24 cellular contexts compared by ENCODE assay signal in the genomic region with DNA sequence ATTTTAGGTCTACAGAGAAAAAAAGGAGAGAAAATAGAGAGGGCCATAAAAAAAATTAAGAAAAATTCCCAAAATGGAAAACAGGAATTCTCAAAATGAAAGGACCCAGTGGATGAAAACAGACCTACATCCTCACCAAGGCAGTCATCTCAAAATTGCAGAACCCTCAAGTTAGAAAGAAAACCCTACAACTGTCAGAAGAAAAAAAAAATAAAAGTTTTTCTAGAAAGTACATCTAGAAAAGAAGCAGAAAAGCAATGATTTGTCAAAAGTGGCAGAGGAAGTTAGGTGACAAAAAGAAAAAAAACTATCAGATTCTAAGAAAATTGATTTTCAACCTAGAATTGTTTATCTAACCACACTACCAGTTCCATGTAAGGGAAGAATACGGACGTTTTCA.
DNase-seq lines count a peak whose midpoint lies in the region; ATAC-seq, FAIRE-seq and TF ChIP-seq lines count a peak whose summit lies in the region.
"Had no signal": no experiment of that assay in that cellular context is flagged by ENCODE, and none has a peak within 500 bp of the region (broad histone marks: within the 10 kb centered on the region; RNA-seq: fewer than 3 reads in every experiment).

No MANE protein-coding gene starts in this region.

- 2% methylated on average over 2 of the region's 2 CpGs for WGBS in K562 (ENCODE audit: insufficient coverage, low coverage, missing lambda C conversion rate)

- no peak overlapping the region for H3K4me3 ChIP-seq in K562
- H3K4me3 ChIP-seq in effector memory CD4-positive, alpha-beta T cell (ENCODE audit: insufficient read depth, low read depth, low read length, poor library complexity, severe bottlenecking) = no peak overlapping the region
- H3K4me3 ChIP-seq: A549; BLaER1 treated with 17β-estradiol and CSF1 and Interleukin-3, amounts not matched to agents 10 nM and 100 nM; HAP-1 had no signal

- peaks cover 2 to 3% of the 10 kb centered on the region in 2 donors for H3K36me3 Mint-ChIP-seq in activated T-cell treated with anti-CD3 and anti-CD28 coated beads, Interleukin-2, amount 50 U/mL, for 72 hours (ENCODE audit: insufficient read depth in 2 of 2)
- no peaks in the 10 kb centered on the region for H3K36me3 Mint-ChIP-seq in stimulated activated effector memory CD8-positive, alpha-beta T cell treated with anti-CD3 and anti-CD28 coated beads, Interleukin-12 subunit alpha, Interleukin-12 subunit beta, amount 100 ng/mL, for 72 hours

- TF ChIP-seq EP300 in K562 (IDR thresholded peaks at IDR 0.05; ENCODE audit: low read length) = no peak

- no peak overlapping the region for H3K4me3 Mint-ChIP-seq in activated T-cell treated with anti-CD3 and anti-CD28 coated beads, Interleukin-2, amount 50 U/mL, for 72 hours
- H3K4me3 Mint-ChIP-seq in stimulated activated effector memory CD8-positive, alpha-beta T cell treated with anti-CD3 and anti-CD28 coated beads, Interleukin-12 subunit alpha, Interleukin-12 subunit beta, amount 100 ng/mL, for 72 hours = no peak overlapping the region
- H3K4me3 Mint-ChIP-seq: CD14-positive monocyte; CD4-positive, alpha-beta T cell; CD8-positive, alpha-beta memory T cell; HFFc6 had no signal

- no peak for DNase-seq in activated T-cell treated with anti-CD3 and anti-CD28 coated beads, Interleukin-2, amount 50 U/mL, for 72 hours
- DNase-seq in activated T-cell treated with anti-CD3 and anti-CD28 coated beads for 4 hours = no peak
- DNase-seq in K562 (ENCODE audit: extremely low read depth in 1 of 4, low spot score in 3 of 4) = no peak
- no peak for DNase-seq in stimulated activated effector memory CD8-positive, alpha-beta T cell treated with anti-CD3 and anti-CD28 coated beads, Interleukin-12 subunit alpha, Interleukin-12 subunit beta, amount 100 ng/mL, for 72 hours (ENCODE audit: low spot score in 2 of 2)
- no peak for DNase-seq in effector memory CD4-positive, alpha-beta T cell
- no peak for DNase-seq in DMS79 (lab: John Stamatoyannopoulos, UW)
- DNase-seq: 8988T; ACHN; AML-193; BE2C; CD4-positive, alpha-beta T cell; CD8-positive, alpha-beta memory T cell; DMS 273 treated with DMSO at 0.1 percent for 48 hours; DMS79 treated with DMSO at 0.1 percent for 48 hours; GOT3; HFFc6 had no signal

- no peak overlapping the region for H3K27ac ChIP-seq in K562 (ENCODE audit: extremely low read depth, low read depth, low read length)
- no peak overlapping the region for H3K27ac ChIP-seq in effector memory CD4-positive, alpha-beta T cell (ENCODE audit: insufficient read depth, low read length, poor library complexity, severe bottlenecking)
- H3K27ac ChIP-seq: A549; BLaER1 treated with 17β-estradiol and CSF1 and Interleukin-3, amounts not matched to agents 10 nM and 100 nM had no signal

- CTCF ChIA-PET in K562 (lab: Yijun Ruan, JAX; ENCODE audit: low intra/inter-chr PET ratio) = no interaction called here

- H4K20me1 ChIP-seq in K562 (replicated peaks; ENCODE audit: control insufficient read depth, insufficient read depth, low read length) = no peaks in the 10 kb centered on the region
- H4K20me1 ChIP-seq: BLaER1 treated with 17β-estradiol and CSF1 and Interleukin-3, amounts not matched to agents 10 nM and 100 nM had no signal

- no peaks in the 10 kb centered on the region for H3K27me3 ChIP-seq in K562 (ENCODE audit: control insufficient read depth in 2 of 2, insufficient read depth in 2 of 2, low read length in 2 of 2)
- H3K27me3 ChIP-seq in effector memory CD4-positive, alpha-beta T cell (replicated peaks; ENCODE audit: control insufficient read depth, insufficient read depth, low read length, poor library complexity, severe bottlenecking) = no peaks in the 10 kb centered on the region
- H3K27me3 ChIP-seq: BE2C; BLaER1 treated with 17β-estradiol and CSF1 and Interleukin-3, amounts not matched to agents 10 nM and 100 nM had no signal

- no peak overlapping the region for H2AFZ ChIP-seq in K562 (ENCODE audit: low read depth, low read length)

- H3K9ac ChIP-seq in K562 (ENCODE audit: insufficient read depth in 1 of 2, low read depth in 2 of 2, low read length in 2 of 2) = no peak overlapping the region
- H3K9ac ChIP-seq: BLaER1 treated with 17β-estradiol and CSF1 and Interleukin-3, amounts not matched to agents 10 nM and 100 nM had no signal

- TF ChIP-seq CTCF in K562 (IDR thresholded peaks at IDR 0.05 in 2 of 3, conservative IDR thresholded peaks at IDR 0.05 in 1 of 3; ENCODE audit: insufficient read depth in 2 of 3, low read depth in 1 of 3, low read length in 3 of 3) = no peak

- intact Hi-C loops in K562 (cut with micrococcal nuclease) = no loop called here

- no peak for ATAC-seq in activated T-cell treated with anti-CD3 and anti-CD28 coated beads, Interleukin-2, amount 50 U/mL, for 72 hours (replicated peaks in 1 of 2)
- ATAC-seq in K562 = no peak
- no peak for ATAC-seq in stimulated activated effector memory CD8-positive, alpha-beta T cell treated with anti-CD3 and anti-CD28 coated beads, Interleukin-12 subunit alpha, Interleukin-12 subunit beta, amount 100 ng/mL, for 72 hours
- ATAC-seq: A549 had no signal

- peaks cover 0 to 11% of the 10 kb centered on the region in 2 experiments; a peak in 2 of 5 replicates for H3K4me1 ChIP-seq in K562 (replicated peaks in 1 of 2; ENCODE audit: control insufficient read depth in 2 of 2, insufficient read depth in 2 of 2, low read length in 2 of 2)
- no peaks in the 10 kb centered on the region for H3K4me1 ChIP-seq in effector memory CD4-positive, alpha-beta T cell (ENCODE audit: control insufficient read depth, insufficient read depth, low read length, poor library complexity, severe bottlenecking)
- H3K4me1 ChIP-seq: A549; BLaER1 treated with 17β-estradiol and CSF1 and Interleukin-3, amounts not matched to agents 10 nM and 100 nM had no signal

- H3K4me2 ChIP-seq in K562 (ENCODE audit: insufficient read depth, low read length) = no peak overlapping the region
- H3K4me2 ChIP-seq: A549; BLaER1 treated with 17β-estradiol and CSF1 and Interleukin-3, amounts not matched to agents 10 nM and 100 nM had no signal

- peaks cover 0 to 2% of the 10 kb centered on the region in 2 donors for H3K9me3 Mint-ChIP-seq in activated T-cell treated with anti-CD3 and anti-CD28 coated beads, Interleukin-2, amount 50 U/mL, for 72 hours
- H3K9me3 Mint-ChIP-seq in stimulated activated effector memory CD8-positive, alpha-beta T cell treated with anti-CD3 and anti-CD28 coated beads, Interleukin-12 subunit alpha, Interleukin-12 subunit beta, amount 100 ng/mL, for 72 hours = peaks cover 5% of the 10 kb centered on the region
- H3K9me3 Mint-ChIP-seq: HFFc6 had no signal

- peaks cover 2% of the 10 kb centered on the region; the same call in 1 of the 2 replicates for H3K9me3 ChIP-seq in K562 (replicated peaks; ENCODE audit: control insufficient read depth, insufficient read depth, low read depth, low read length)
- no peaks in the 10 kb centered on the region for H3K9me3 ChIP-seq in effector memory CD4-positive, alpha-beta T cell (ENCODE audit: control insufficient read depth, low read length)
- H3K9me3 ChIP-seq: A549, BE2C had no signal

- BruUV-seq in K562 (replicated peaks; lab: Mats Ljungman, UMichigan) = no TSS peak

- no peak for TF ChIP-seq POLR2A in K562 (conservative IDR thresholded peaks at IDR 0.05)

- H3K4me1 Mint-ChIP-seq in activated T-cell treated with anti-CD3 and anti-CD28 coated beads, Interleukin-2, amount 50 U/mL, for 72 hours (ENCODE audit: low read depth) = no peaks in the 10 kb centered on the region
- no peaks in the 10 kb centered on the region for H3K4me1 Mint-ChIP-seq in stimulated activated effector memory CD8-positive, alpha-beta T cell treated with anti-CD3 and anti-CD28 coated beads, Interleukin-12 subunit alpha, Interleukin-12 subunit beta, amount 100 ng/mL, for 72 hours
- H3K4me1 Mint-ChIP-seq: CD14-positive monocyte had no signal

- no peaks in the 10 kb centered on the region for H3K36me3 ChIP-seq in K562 (ENCODE audit: control insufficient read depth, insufficient read depth, low read length)
- no peaks in the 10 kb centered on the region for H3K36me3 ChIP-seq in effector memory CD4-positive, alpha-beta T cell (ENCODE audit: control insufficient read depth, insufficient read depth, low read length)
- H3K36me3 ChIP-seq: BE2C, HAP-1 had no signal

- in situ Hi-C loops in K562 (cut with MboI) = no loop called here

- POLR2A ChIA-PET in K562 (lab: Yijun Ruan, JAX) = no interaction called here

- H3K79me2 ChIP-seq in K562 (ENCODE audit: control insufficient read depth, insufficient read depth, low read length) = no peaks in the 10 kb centered on the region

- H3K27me3 Mint-ChIP-seq in activated T-cell treated with anti-CD3 and anti-CD28 coated beads, Interleukin-2, amount 50 U/mL, for 72 hours (ENCODE audit: low read depth) = no peaks in the 10 kb centered on the region
- H3K27me3 Mint-ChIP-seq: CD4-positive, alpha-beta T cell; CD8-positive, alpha-beta memory T cell had no signal

- H3K27ac Mint-ChIP-seq in activated T-cell treated with anti-CD3 and anti-CD28 coated beads, Interleukin-2, amount 50 U/mL, for 72 hours = peak overlapping the region; percentile 82
- peak overlapping the region; percentile 32 for H3K27ac Mint-ChIP-seq in stimulated activated effector memory CD8-positive, alpha-beta T cell treated with anti-CD3 and anti-CD28 coated beads, Interleukin-12 subunit alpha, Interleukin-12 subunit beta, amount 100 ng/mL, for 72 hours
- H3K27ac Mint-ChIP-seq: CD14-positive monocyte; CD4-positive, alpha-beta T cell; HFFc6 had no signal

- no peak for TF ChIP-seq RAD21 in K562 (CRISPR knock-in tag; conservative IDR thresholded peaks at IDR 0.05 in 1 of 2, IDR thresholded peaks at IDR 0.05 in 1 of 2)

- H3K9me1 ChIP-seq in K562 (ENCODE audit: control insufficient read depth, insufficient read depth, low read length) = no peaks in the 10 kb centered on the region

- no peak for FAIRE-seq in K562 (lab: Jason Lieb, UNC)
- FAIRE-seq: A549, D721Med, G401.6, GM12892, H54 had no signal

TF ChIP-seq in K562, 482 proteins besides CTCF, POLR2A, EP300 and RAD21 (continues in another document):
- TF ChIP-seq, protein P1, sequence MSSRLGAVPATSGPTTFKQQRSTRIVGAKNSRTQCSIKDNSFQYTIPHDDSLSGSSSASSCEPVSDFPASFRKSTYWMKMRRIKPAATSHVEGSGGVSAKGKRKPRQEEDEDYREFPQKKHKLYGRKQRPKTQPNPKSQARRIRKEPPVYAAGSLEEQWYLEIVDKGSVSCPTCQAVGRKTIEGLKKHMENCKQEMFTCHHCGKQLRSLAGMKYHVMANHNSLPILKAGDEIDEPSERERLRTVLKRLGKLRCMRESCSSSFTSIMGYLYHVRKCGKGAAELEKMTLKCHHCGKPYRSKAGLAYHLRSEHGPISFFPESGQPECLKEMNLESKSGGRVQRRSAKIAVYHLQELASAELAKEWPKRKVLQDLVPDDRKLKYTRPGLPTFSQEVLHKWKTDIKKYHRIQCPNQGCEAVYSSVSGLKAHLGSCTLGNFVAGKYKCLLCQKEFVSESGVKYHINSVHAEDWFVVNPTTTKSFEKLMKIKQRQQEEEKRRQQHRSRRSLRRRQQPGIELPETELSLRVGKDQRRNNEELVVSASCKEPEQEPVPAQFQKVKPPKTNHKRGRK (tag; IDR thresholded peaks at IDR 0.05) = peak; percentile 75
- no peak for TF ChIP-seq KHSRP (IDR thresholded peaks at IDR 0.05)
- TF ChIP-seq TOE1 (IDR thresholded peaks at IDR 0.05; ENCODE audit: borderline replicate concordance) = no peak
- no peak for TF ChIP-seq TOE1 (CRISPR knock-in tag; IDR thresholded peaks at IDR 0.05; ENCODE audit: borderline replicate concordance, low read depth)
